ENCODE assay signal across 8 cellular contexts in genomic region chr7:20331231-20331880, GRCh38. TPM values are rescaled to one million over a fixed set of nuclear protein-coding genes. Genes with fewer than 3 reads are reported as not detected.
DNase-seq lines count a peak whose midpoint lies in the region; ATAC-seq, FAIRE-seq and TF ChIP-seq lines count a peak whose summit lies in the region.

No MANE protein-coding gene starts in this region.

- H3K27ac ChIP-seq in HUES6 (ENCODE audit: low read depth, low read length) (peak overlapping the region; percentile 15; the same call in 1 of the 2 replicates), esophagus muscularis mucosa (replicated peaks in 1 of 4) (peak overlapping the region; percentile 89 to 95 (median 92)), upper lobe of left lung (peak overlapping the region; percentile 58 to 85 (median 78))

- peaks cover 21% of the 10 kb centered on the region for H3K4me1 Mint-ChIP-seq in activated CD4-positive, alpha-beta T cell treated with anti-CD3 and anti-CD28 coated beads, Interleukin-2, amount 10 ng/mL, durations not matched to agents 7 days and 5 days

- H3K4me1 ChIP-seq in HUES6 (ENCODE audit: control insufficient read depth, insufficient read depth, low read length) (peaks cover 11% of the 10 kb centered on the region), esophagus muscularis mucosa (peaks cover 5 to 49% (median 43%) of the 10 kb centered on the region in 4 donors), upper lobe of left lung (peaks cover 0 to 25% (median 14%) of the 10 kb centered on the region in 4 donors)

- no peaks in the 10 kb centered on the region for H3K9me3 Mint-ChIP-seq in activated CD4-positive, alpha-beta T cell treated with anti-CD3 and anti-CD28 coated beads, Interleukin-2, amount 10 ng/mL, durations not matched to agents 7 days and 5 days

- H3K9ac ChIP-seq in HUES6 (ENCODE audit: low read length): peak overlapping the region; percentile 86

- peaks cover 64% of the 10 kb centered on the region for H3K27me3 Mint-ChIP-seq in activated CD4-positive, alpha-beta T cell treated with anti-CD3 and anti-CD28 coated beads, Interleukin-2, amount 10 ng/mL, durations not matched to agents 7 days and 5 days

- no peak for FAIRE-seq in RCC 7860 (lab: Jason Lieb, UNC)

- DNase-seq in GM10248 (ENCODE audit: extremely low spot score) (peak; percentile 52), esophagus muscularis mucosa (ENCODE audit: extremely low spot score) (no peak), myocyte (ENCODE audit: low read depth) (peak; percentile 47), upper lobe of left lung (peak; percentile 27 to 92), RCC 7860 (ENCODE audit: low spot score) (no peak)
- peak; percentile 15 for DNase-seq in activated CD4-positive, alpha-beta T cell treated with anti-CD3 and anti-CD28 coated beads, Interleukin-2, amount 10 ng/mL, durations not matched to agents 7 days and 5 days

- H3K36me3 ChIP-seq in HUES6 (ENCODE audit: control insufficient read depth, insufficient read depth, low read length) (no peaks in the 10 kb centered on the region), esophagus muscularis mucosa (no peaks in the 10 kb centered on the region), upper lobe of left lung (no peaks in the 10 kb centered on the region)

- TF ChIP-seq CTCF in GM10248 (IDR thresholded peaks at IDR 0.05; ENCODE audit: control extremely low read depth, extremely low read depth, low read depth, missing control alignments): no peak
- TF ChIP-seq CTCF in esophagus muscularis mucosa (IDR thresholded peaks at IDR 0.05): peak; percentile 20 to 27 (median 25)
- no peak for TF ChIP-seq CTCF in upper lobe of left lung (IDR thresholded peaks at IDR 0.05)

- H3K4me3 ChIP-seq in HUES6 (ENCODE audit: low read depth, low read length) (peak overlapping the region; percentile 84), esophagus muscularis mucosa (peak overlapping the region; percentile 72 to 88 (median 77)), upper lobe of left lung (peak overlapping the region; percentile 15 to 60 (median 50))

- no peak overlapping the region for H3K27ac Mint-ChIP-seq in activated CD4-positive, alpha-beta T cell treated with anti-CD3 and anti-CD28 coated beads, Interleukin-2, amount 10 ng/mL, durations not matched to agents 7 days and 5 days

- H3K9me3 ChIP-seq in HUES6 (ENCODE audit: control insufficient read depth, insufficient read depth, low read depth, low read length) (no peaks in the 10 kb centered on the region), esophagus muscularis mucosa (no peaks in the 10 kb centered on the region), upper lobe of left lung (no peaks in the 10 kb centered on the region)

- intact Hi-C loops in esophagus muscularis mucosa (cut with DNase I): no loop called here

- CTCF ChIA-PET in GM10248 (lab: Yijun Ruan, JAX): interaction anchor here (1.1 to 3.0 kb wide), 12 partner anchors 9 to 623 kb away, joined by 3 to 16 read pairs (median 4); partner anchors contain the start of gene POLR1F
- CTCF ChIA-PET in activated CD4-positive, alpha-beta T cell treated with anti-CD3 and anti-CD28 coated beads, Interleukin-2, amount 10 ng/mL, durations not matched to agents 7 days and 5 days (lab: Charles Lee): no interaction called here

- TF ChIP-seq EP300 in esophagus muscularis mucosa (IDR thresholded peaks at IDR 0.05): no peak
- TF ChIP-seq EP300 in upper lobe of left lung (IDR thresholded peaks at IDR 0.05): no peak

- peak; percentile 29 for ATAC-seq in GM21526 (IDR thresholded peaks at IDR 0.05; ENCODE audit: low FRiP score, unreplicated experiment)
- ATAC-seq in upper lobe of left lung (ENCODE audit: low FRiP score in 2 of 2): peak; percentile 13 to 57

- no peak for TF ChIP-seq POLR2A in esophagus muscularis mucosa (IDR thresholded peaks at IDR 0.05; ENCODE audit: low read depth)
- TF ChIP-seq POLR2A in upper lobe of left lung (IDR thresholded peaks at IDR 0.05): peak in 1 of 4 donors; percentile 13

- POLR2A ChIA-PET in GM10248 (lab: Yijun Ruan, JAX): interaction anchor here (0.9 to 1.9 kb wide), 3 partner anchors 31 to 112 kb away, joined by 4 to 7 read pairs (median 4); no protein-coding TSS in a partner anchor
- POLR2A ChIA-PET in activated CD4-positive, alpha-beta T cell treated with anti-CD3 and anti-CD28 coated beads, Interleukin-2, amount 10 ng/mL, durations not matched to agents 7 days and 5 days (lab: Charles Lee): no interaction called here

- 1% methylated on average over 19 of the region's 60 CpGs for WGBS in esophagus muscularis mucosa
- WGBS in upper lobe of left lung, 2 donors: 1 to 3% methylated on average over 29 to 34 of the region's 60 CpGs

- H3K4me3 Mint-ChIP-seq in activated CD4-positive, alpha-beta T cell treated with anti-CD3 and anti-CD28 coated beads, Interleukin-2, amount 10 ng/mL, durations not matched to agents 7 days and 5 days: peak overlapping the region; percentile 64

- no peaks in the 10 kb centered on the region for H3K36me3 Mint-ChIP-seq in activated CD4-positive, alpha-beta T cell treated with anti-CD3 and anti-CD28 coated beads, Interleukin-2, amount 10 ng/mL, durations not matched to agents 7 days and 5 days (ENCODE audit: low read depth)

- H3K27me3 ChIP-seq in HUES6 (ENCODE audit: control insufficient read depth, insufficient read depth, low read length) (peaks cover 17% of the 10 kb centered on the region), esophagus muscularis mucosa (no peaks in the 10 kb centered on the region), upper lobe of left lung (no peaks in the 10 kb centered on the region)

RNA-seq across cellular contexts. Expression of gene ITGB8, which starts 0.7 kb away (rescaled TPM):
- not detected for total RNA-seq in activated CD4-positive, alpha-beta T cell treated with anti-CD3 and anti-CD28 coated beads, Interleukin-2, amount 10 ng/mL, durations not matched to agents 7 days and 5 days
- total RNA-seq in esophagus muscularis mucosa: 10 to 100 TPM; 19.5 to 30.4 (median 21.5) TPM
- 19.7 and 23.6 TPM in 2 replicates for total RNA-seq in myocyte
- 3.3 TPM for polyA plus RNA-seq in myocyte (2012)
- total RNA-seq in upper lobe of left lung: 10 to 100 TPM in 3 of 6 donors, 1 to 10 TPM in 3; 5.2 to 30.5 (median 9.8) TPM

Comparison
In these comparisons a context has a peak if more than half of its experiments do, and no peak if none do; other contexts are left out.
1. DNase-seq: peak in GM10248 (single experiment), activated CD4-positive, alpha-beta T cell treated with anti-CD3 and anti-CD28 coated beads, Interleukin-2, amount 10 ng/mL, durations not matched to agents 7 days and 5 days (single experiment), myocyte (single experiment) and upper lobe of left lung (2 of 2); none in esophagus muscularis mucosa (single experiment) and RCC 7860 (single experiment).
2. CTCF ChIP-seq: peak in esophagus muscularis mucosa (3 of 3); none in GM10248 (single experiment) and upper lobe of left lung (0 of 6).
3. H3K27ac ChIP-seq: peak in every context shown above with its lines; median percentile 92 in esophagus muscularis mucosa; 78 in upper lobe of left lung; 15 in HUES6.
4. RNA of gene ITGB8, which starts 0.7 kb away (total RNA-seq): 19.5 to 30.4 TPM in esophagus muscularis mucosa, 19.7 to 23.6 TPM in myocyte and 5.2 to 30.5 TPM in upper lobe of left lung; not detected in activated CD4-positive, alpha-beta T cell treated with anti-CD3 and anti-CD28 coated beads, Interleukin-2, amount 10 ng/mL, durations not matched to agents 7 days and 5 days; every median in the first group is over 4 times any median in the second.
5. Peak in every context shown above with its lines, with median percentiles within 50 percentile points of each other: H3K4me3 ChIP-seq.